In the genomic region with DNA sequence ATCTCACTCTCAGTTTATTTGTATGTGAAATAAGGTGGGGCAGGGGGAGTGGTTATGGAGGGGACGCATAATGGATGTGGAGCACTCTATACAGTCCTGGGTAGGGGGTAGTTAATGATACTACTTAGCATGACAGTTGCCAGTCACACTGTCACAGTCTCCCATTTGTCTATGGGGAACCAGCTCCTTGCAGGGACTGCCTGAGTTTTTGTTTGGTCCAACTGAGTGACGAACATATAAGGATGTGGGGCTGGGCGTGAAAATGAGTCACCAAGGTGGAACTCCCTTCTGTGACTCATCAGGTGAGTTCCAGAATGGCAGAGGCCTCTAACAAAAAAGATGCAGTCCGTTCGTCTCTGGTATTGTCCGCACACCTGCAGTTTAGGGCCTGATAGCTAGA, we compare ENCODE assay signal across 11 cellular contexts.
DNase-seq lines count a peak whose midpoint lies in the region; ATAC-seq and TF ChIP-seq lines count a peak whose summit lies in the region.
"Had no signal": no experiment of that assay in that cellular context is flagged by ENCODE, and none has a peak within 500 bp of the region (broad histone marks: within the 10 kb centered on the region; RNA-seq: fewer than 3 reads in every experiment).

No MANE protein-coding gene starts in this region.

- H3K79me2 ChIP-seq in H9 (ENCODE audit: insufficient read depth, low read length) (no peaks in the 10 kb centered on the region), mesendoderm (ENCODE audit: control insufficient read depth, insufficient read depth, low read length) (no peaks in the 10 kb centered on the region)

- H4K5ac ChIP-seq in H9 (ENCODE audit: insufficient read length, low read depth, low read length) (no peak overlapping the region), mesendoderm (ENCODE audit: low read length) (no peak overlapping the region)

- H3K79me1 ChIP-seq in H9 (ENCODE audit: insufficient read depth, low read depth, low read length, poor library complexity, severe bottlenecking), result no peaks in the 10 kb centered on the region
- H3K79me1 ChIP-seq in mesendoderm (ENCODE audit: low read length), result no peaks in the 10 kb centered on the region

- no peaks in the 10 kb centered on the region for H4K20me1 ChIP-seq in H9 (ENCODE audit: control insufficient read depth, insufficient read depth, insufficient read length)

- no peak overlapping the region for H3T11ph ChIP-seq in H9 (ENCODE audit: low read length)

- no peak overlapping the region for H3K27ac Mint-ChIP-seq in CD8-positive, alpha-beta T cell
- H3K27ac Mint-ChIP-seq in H9, result peak overlapping the region; percentile 36 to 89 (median 86)
- H3K27ac Mint-ChIP-seq: naive B cell had no signal

- H3K36me3 Mint-ChIP-seq in CD8-positive, alpha-beta T cell, result peaks cover 26% of the 10 kb centered on the region
- H3K36me3 Mint-ChIP-seq in H9 (ENCODE audit: insufficient read depth in 1 of 3, low read depth in 3 of 3), result peaks cover 0 to 5% (median 3%) of the 10 kb centered on the region in 3 experiments; a peak in 3 of 7 replicates
- H3K36me3 Mint-ChIP-seq: naive B cell had no signal

- no peak overlapping the region for H3K9ac ChIP-seq in H9 (ENCODE audit: extremely low read depth, insufficient read length, low read length)
- H3K9ac ChIP-seq in mesendoderm (ENCODE audit: low read length), result no peak overlapping the region

- H2BK20ac ChIP-seq in H9 (ENCODE audit: low read depth, low read length, poor library complexity, severe bottlenecking), result no peak overlapping the region

- no peak overlapping the region for H3K27ac ChIP-seq in CD8-positive, alpha-beta T cell (ENCODE audit: low read depth, low read length)
- H3K27ac ChIP-seq in H9 (ENCODE audit: insufficient read length, low read depth, low read length) (peak overlapping the region; percentile 64), mesendoderm (ENCODE audit: low read depth, low read length) (no peak overlapping the region)
- H3K27ac ChIP-seq: cardiac muscle cell had no signal

- no peak overlapping the region for H3K4me3 ChIP-seq in CD8-positive, alpha-beta T cell (ENCODE audit: low read depth, low read length)
- H3K4me3 ChIP-seq in mesendoderm (ENCODE audit: low read length), result no peak overlapping the region
- H3K4me3 ChIP-seq: cardiac muscle cell, MG63 had no signal

- WGBS in H9 (ENCODE audit: extremely low coverage, insufficient read length, low lambda C conversion rate), result no CpG with 5 or more reads among the region's 6 CpGs
- WGBS in mesendoderm (ENCODE audit: extremely low coverage, insufficient coverage, low lambda C conversion rate), result no CpG with 5 or more reads among the region's 6 CpGs

- H3K18ac ChIP-seq in H9 (ENCODE audit: insufficient read length, low read depth, low read length) (no peak overlapping the region), mesendoderm (ENCODE audit: low read length) (no peak overlapping the region)

- POLR2A ChIA-PET in CD8-positive, alpha-beta T cell (lab: Charles Lee), result interaction anchor here (0.9 kb wide), 1 partner anchor 12 kb away, joined by 3 read pairs; no protein-coding TSS in a partner anchor

- H3K23ac ChIP-seq in H9 (ENCODE audit: insufficient read length, low read depth, low read length) (no peak overlapping the region), mesendoderm (ENCODE audit: low read length) (no peak overlapping the region)

- H3K4me1 Mint-ChIP-seq in CD8-positive, alpha-beta T cell (ENCODE audit: low read depth), result peaks cover 6% of the 10 kb centered on the region
- H3K4me1 Mint-ChIP-seq in H9, result peaks cover 47 to 58% of the 10 kb centered on the region in 2 experiments

- peak in 4 of 7 experiments; percentile 7 to 32 (median 17) for DNase-seq in CD8-positive, alpha-beta T cell
- DNase-seq in H9 (peak; percentile 83), mesendoderm (peak; percentile 94), NCI-H1105 (lab: John Stamatoyannopoulos, UW) (no peak), NCI-H748 (lab: John Stamatoyannopoulos, UW; ENCODE audit: unreplicated experiment) (no peak), NCI-H1105 treated with DMSO at 0.1 percent for 48 hours (lab: John Stamatoyannopoulos, UW) (no peak), DMS79 treated with DMSO at 0.1 percent for 48 hours (lab: John Stamatoyannopoulos, UW) (no peak)
- peak; percentile 32 to 46 for DNase-seq in activated CD4-positive, alpha-beta T cell treated with anti-CD3 and anti-CD28 coated beads, Interleukin-2, amount 50 U/mL, for 48 hours
- DNase-seq: MG63, naive B cell had no signal

- H3K36me3 ChIP-seq in CD8-positive, alpha-beta T cell (ENCODE audit: insufficient read depth, low read length), result no peaks in the 10 kb centered on the region
- H3K36me3 ChIP-seq in mesendoderm (ENCODE audit: control insufficient read depth, insufficient read depth, low read length), result no peaks in the 10 kb centered on the region
- H3K36me3 ChIP-seq: cardiac muscle cell had no signal

- H3K9me3 Mint-ChIP-seq in CD8-positive, alpha-beta T cell, result no peaks in the 10 kb centered on the region
- no peaks in the 10 kb centered on the region; a peak in 1 of 5 replicates for H3K9me3 Mint-ChIP-seq in H9

- TF ChIP-seq CTCF in CD8-positive, alpha-beta T cell (IDR thresholded peaks at IDR 0.05), result no peak
- no peak for TF ChIP-seq CTCF in H9 (conservative IDR thresholded peaks at IDR 0.05)

- H2BK120ac ChIP-seq in H9 (ENCODE audit: low read depth, low read length, poor library complexity, severe bottlenecking), result no peak overlapping the region
- H2BK120ac ChIP-seq in mesendoderm (ENCODE audit: low read depth, low read length), result no peak overlapping the region

- H2AFZ ChIP-seq in H9 (ENCODE audit: low read length), result no peak overlapping the region

- H3K27me3 ChIP-seq in CD8-positive, alpha-beta T cell (ENCODE audit: insufficient read depth, low read length), result no peaks in the 10 kb centered on the region
- H3K27me3 ChIP-seq in H9 (ENCODE audit: insufficient read depth, low read length) (no peaks in the 10 kb centered on the region), mesendoderm (ENCODE audit: insufficient read depth, low read length, poor library complexity) (no peaks in the 10 kb centered on the region)
- H3K27me3 ChIP-seq: cardiac muscle cell, MG63 had no signal

- no peaks in the 10 kb centered on the region for H3K4me1 ChIP-seq in CD8-positive, alpha-beta T cell (ENCODE audit: insufficient read depth, low read length)
- H3K4me1 ChIP-seq in H9 (ENCODE audit: insufficient read depth, low read length) (peaks cover 19% of the 10 kb centered on the region), mesendoderm (ENCODE audit: control insufficient read depth, low read depth, low read length) (peaks cover 18% of the 10 kb centered on the region)

- no peak overlapping the region for H3K4me2 ChIP-seq in H9 (ENCODE audit: insufficient read depth, insufficient read length, low read length)
- H3K4me2 ChIP-seq in mesendoderm (ENCODE audit: low read length), result no peak overlapping the region

- H4K91ac ChIP-seq in H9 (ENCODE audit: insufficient read length, low read depth, low read length), result no peak overlapping the region

- no peak overlapping the region for H3K4me3 Mint-ChIP-seq in CD8-positive, alpha-beta T cell
- peak overlapping the region in 1 of 2 experiments; percentile 38; a peak in 1 of 5 replicates for H3K4me3 Mint-ChIP-seq in H9
- H3K4me3 Mint-ChIP-seq: naive B cell had no signal

- no peak overlapping the region for H2BK5ac ChIP-seq in H9 (ENCODE audit: insufficient read length, low read length)
- no peak overlapping the region for H2BK5ac ChIP-seq in mesendoderm (ENCODE audit: low read length)

- H3K4ac ChIP-seq in H9 (ENCODE audit: low read depth, low read length) (no peak overlapping the region), mesendoderm (ENCODE audit: low read depth, low read length) (no peak overlapping the region)

- H2AK5ac ChIP-seq in H9 (ENCODE audit: insufficient read length, low read length) (no peak overlapping the region), mesendoderm (ENCODE audit: low read length) (no peak overlapping the region)

- no peak overlapping the region for H3K14ac ChIP-seq in H9 (ENCODE audit: insufficient read depth, low read length)

- H3K56ac ChIP-seq in H9 (ENCODE audit: insufficient read length, low read depth, low read length), result no peak overlapping the region
- H3K56ac ChIP-seq in mesendoderm (ENCODE audit: low read length), result no peak overlapping the region

- H3K9me3 ChIP-seq in CD8-positive, alpha-beta T cell (ENCODE audit: low read length), result no peaks in the 10 kb centered on the region
- no peaks in the 10 kb centered on the region for H3K9me3 ChIP-seq in H9 (ENCODE audit: control insufficient read depth, low read depth, low read length)
- H3K9me3 ChIP-seq: MG63 had no signal

- H3K23me2 ChIP-seq in H9 (ENCODE audit: insufficient read length, low read depth, low read length, poor library complexity, severe bottlenecking), result no peaks in the 10 kb centered on the region

- H2BK15ac ChIP-seq in H9 (ENCODE audit: low read depth, low read length), result no peak overlapping the region
- no peak overlapping the region for H2BK15ac ChIP-seq in mesendoderm (replicated peaks; ENCODE audit: low read depth)

- peak; percentile 69 for ATAC-seq in CD8-positive, alpha-beta T cell

- intact Hi-C loops in CD8-positive, alpha-beta T cell (cut with DNase I, micrococcal nuclease), result no loop called here

- H4K8ac ChIP-seq in H9 (replicated peaks; ENCODE audit: insufficient read length, low read depth, low read length) (no peak overlapping the region), mesendoderm (ENCODE audit: low read depth, low read length) (no peak overlapping the region)

- no peak overlapping the region for H2BK12ac ChIP-seq in H9 (ENCODE audit: insufficient read length, low read depth, low read length)

- CTCF ChIA-PET in CD8-positive, alpha-beta T cell (lab: Charles Lee), result no interaction called here

- H3K27me3 Mint-ChIP-seq in CD8-positive, alpha-beta T cell (ENCODE audit: low read depth), result no peaks in the 10 kb centered on the region
- no peaks in the 10 kb centered on the region; the same call in 1 of the 2 replicates for H3K27me3 Mint-ChIP-seq in H9 (ENCODE audit: low read depth)

Comparison
In these comparisons a context has a peak if more than half of its experiments do, and no peak if none do; other contexts are left out.
1. DNase-seq: peak in CD8-positive, alpha-beta T cell (4 of 7), H9 (single experiment), activated CD4-positive, alpha-beta T cell treated with anti-CD3 and anti-CD28 coated beads, Interleukin-2, amount 50 U/mL, for 48 hours (2 of 2) and mesendoderm (single experiment); none in NCI-H1105 (single experiment), NCI-H748 (single experiment), NCI-H1105 treated with DMSO at 0.1 percent for 48 hours (single experiment) and DMS79 treated with DMSO at 0.1 percent for 48 hours (single experiment).